Comparison of ENCODE assay signal across 10 cellular contexts in the genomic region with DNA sequence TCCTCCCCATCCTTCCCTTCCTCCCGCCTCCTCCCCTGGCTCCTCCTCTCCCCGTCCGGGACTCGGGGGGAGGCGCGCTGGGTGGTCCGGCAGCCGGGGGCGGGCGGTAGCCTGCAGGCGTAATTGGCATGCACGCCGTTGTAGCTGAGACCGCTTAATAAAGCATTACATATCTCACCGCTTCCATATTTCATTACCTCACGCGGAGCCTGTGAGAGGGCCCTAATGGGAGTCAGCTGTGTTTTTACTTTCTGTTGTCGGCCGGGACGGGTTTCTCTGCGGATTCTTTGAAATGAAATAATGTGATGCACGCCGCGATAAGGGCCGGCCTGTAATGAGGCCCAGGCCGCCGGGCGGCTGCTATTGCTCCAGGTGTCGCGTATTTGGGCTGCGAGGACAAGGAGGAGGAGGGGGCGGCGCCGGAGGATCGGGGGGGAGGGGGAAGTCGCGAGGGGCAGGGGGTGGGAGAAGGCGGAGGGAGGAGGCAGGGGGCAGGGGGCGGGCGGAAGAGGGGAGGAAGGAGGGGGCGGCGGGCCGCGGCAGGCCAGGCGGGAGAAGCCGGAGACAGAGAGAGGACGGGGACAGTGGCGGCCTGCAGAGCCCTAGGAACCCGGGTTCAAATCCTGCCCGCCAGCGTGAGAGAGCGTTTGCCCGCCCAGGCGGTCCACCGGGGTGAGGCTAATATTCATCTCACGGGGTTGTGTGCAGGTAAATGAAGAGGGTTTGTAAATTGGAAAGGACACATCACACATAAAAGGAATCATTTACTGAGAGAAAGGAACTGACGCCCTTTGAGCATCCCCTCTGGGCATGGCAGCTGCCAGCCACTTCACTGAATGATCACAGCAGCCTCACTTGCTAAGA.
DNase-seq lines count a peak whose midpoint lies in the region; ATAC-seq and TF ChIP-seq lines count a peak whose summit lies in the region.
"Had no signal": no experiment of that assay in that cellular context is flagged by ENCODE, and none has a peak within 500 bp of the region (broad histone marks: within the 10 kb centered on the region; RNA-seq: fewer than 3 reads in every experiment).

No MANE protein-coding gene starts in this region.

- peaks cover 3% of the 10 kb centered on the region for H3K27me3 ChIP-seq in CD8-positive, alpha-beta T cell (ENCODE audit: insufficient read depth, low read length)
- H3K27me3 ChIP-seq in layer of hippocampus (ENCODE audit: control insufficient read depth, insufficient read depth, low read length), result peaks cover 2% of the 10 kb centered on the region

- no peaks in the 10 kb centered on the region for H3K4me1 ChIP-seq in CD8-positive, alpha-beta T cell (ENCODE audit: insufficient read depth, low read length)

- no peaks in the 10 kb centered on the region for H3K9me3 ChIP-seq in CD8-positive, alpha-beta T cell (ENCODE audit: low read length)
- H3K9me3 ChIP-seq: neutrophil had no signal

- no peaks in the 10 kb centered on the region for H3K36me3 Mint-ChIP-seq in CD8-positive, alpha-beta T cell
- H3K36me3 Mint-ChIP-seq in stimulated activated memory B cell treated with anti-CD40 and anti-IgM and Interleukin-4, amounts not matched to agents 10 μg/mL and 1 μg/mL and 100 μg/mL, for 72 hours, result no peaks in the 10 kb centered on the region

- H3K4me1 Mint-ChIP-seq in CD8-positive, alpha-beta T cell (ENCODE audit: low read depth), result peaks cover 10% of the 10 kb centered on the region
- peaks cover 11% of the 10 kb centered on the region for H3K4me1 Mint-ChIP-seq in stimulated activated memory B cell treated with anti-CD40 and anti-IgM and Interleukin-4, amounts not matched to agents 10 μg/mL and 1 μg/mL and 100 μg/mL, for 72 hours

- H3K27ac Mint-ChIP-seq in CD8-positive, alpha-beta T cell, result no peak overlapping the region
- no peak overlapping the region for H3K27ac Mint-ChIP-seq in stimulated activated memory B cell treated with anti-CD40 and anti-IgM and Interleukin-4, amounts not matched to agents 10 μg/mL and 1 μg/mL and 100 μg/mL, for 72 hours

- H3K4me3 ChIP-seq in CD8-positive, alpha-beta T cell (ENCODE audit: low read depth, low read length), result no peak overlapping the region

- POLR2A ChIA-PET in CD8-positive, alpha-beta T cell (lab: Charles Lee), result no interaction called here

- no peak for TF ChIP-seq CTCF in CD8-positive, alpha-beta T cell (IDR thresholded peaks at IDR 0.05)

- peaks cover 61% of the 10 kb centered on the region for H3K27me3 Mint-ChIP-seq in CD8-positive, alpha-beta T cell (ENCODE audit: low read depth)
- peaks cover 59% of the 10 kb centered on the region for H3K27me3 Mint-ChIP-seq in stimulated activated memory B cell treated with anti-CD40 and anti-IgM and Interleukin-4, amounts not matched to agents 10 μg/mL and 1 μg/mL and 100 μg/mL, for 72 hours

- no peak for DNase-seq in CD8-positive, alpha-beta T cell
- DNase-seq in NCI-H1417 (lab: John Stamatoyannopoulos, UW) (peak in 2 of 3 experiments; percentile 85 to 94), OCI-M1 (lab: John Stamatoyannopoulos, UW) (no peak), activated gamma-delta T cell treated with Interleukin-2 at 50 U/mL for 16 hours (no peak), GM19238 (ENCODE audit: insufficient read length, low spot score) (no peak)

- peak overlapping the region; percentile 79 for H3K4me3 Mint-ChIP-seq in CD8-positive, alpha-beta T cell
- peak overlapping the region; percentile 72 for H3K4me3 Mint-ChIP-seq in stimulated activated memory B cell treated with anti-CD40 and anti-IgM and Interleukin-4, amounts not matched to agents 10 μg/mL and 1 μg/mL and 100 μg/mL, for 72 hours

- no peak overlapping the region for H3K27ac ChIP-seq in CD8-positive, alpha-beta T cell (ENCODE audit: low read depth, low read length)
- H3K27ac ChIP-seq in cingulate gyrus (ENCODE audit: low read depth, low read length), result peak overlapping the region; percentile 32
- peak overlapping the region; percentile 42 for H3K27ac ChIP-seq in layer of hippocampus (ENCODE audit: low read depth, low read length)
- H3K27ac ChIP-seq: HL-60, neutrophil had no signal

- peaks cover 12% of the 10 kb centered on the region for H3K9me3 Mint-ChIP-seq in CD8-positive, alpha-beta T cell
- H3K9me3 Mint-ChIP-seq in stimulated activated memory B cell treated with anti-CD40 and anti-IgM and Interleukin-4, amounts not matched to agents 10 μg/mL and 1 μg/mL and 100 μg/mL, for 72 hours, result no peaks in the 10 kb centered on the region

- CTCF ChIA-PET in CD8-positive, alpha-beta T cell (lab: Charles Lee), result interaction anchor here (1.4 kb wide), 1 partner anchor 14 kb away, joined by 4 read pairs; no protein-coding TSS in a partner anchor

- no peaks in the 10 kb centered on the region for H3K36me3 ChIP-seq in CD8-positive, alpha-beta T cell (ENCODE audit: insufficient read depth, low read length)
- H3K36me3 ChIP-seq: neutrophil had no signal

- no peak for ATAC-seq in CD8-positive, alpha-beta T cell
- no peak for ATAC-seq in stimulated activated memory B cell treated with anti-CD40 and anti-IgM and Interleukin-4, amounts not matched to agents 10 μg/mL and 1 μg/mL and 100 μg/mL, for 72 hours

- intact Hi-C loops in CD8-positive, alpha-beta T cell (cut with DNase I, micrococcal nuclease), result no loop called here

Comparison
In these comparisons a context has a peak if more than half of its experiments do, and no peak if none do; other contexts are left out.
1. DNase-seq: peak in NCI-H1417 (2 of 3); none in CD8-positive, alpha-beta T cell (0 of 7), OCI-M1 (single experiment), activated gamma-delta T cell treated with Interleukin-2 at 50 U/mL for 16 hours (single experiment) and GM19238 (single experiment).